Comparison of ENCODE assay signal across 13 cellular contexts in genomic region chr10:77279207-77279606, GRCh38.
DNase-seq lines count a peak whose midpoint lies in the region; FAIRE-seq and TF ChIP-seq lines count a peak whose summit lies in the region.
"Had no signal": no experiment of that assay in that cellular context is flagged by ENCODE, and none has a peak within 500 bp of the region (broad histone marks: within the 10 kb centered on the region; RNA-seq: fewer than 3 reads in every experiment).

No MANE protein-coding gene starts in this region.

- peaks cover 2% of the 10 kb centered on the region for H3K9me3 Mint-ChIP-seq in astrocyte (ENCODE audit: unreplicated experiment)

- no peak overlapping the region for H3K27ac ChIP-seq in BLaER1 treated with 17β-estradiol and CSF1 and Interleukin-3, amounts not matched to agents 10 nM and 100 nM
- no peak overlapping the region for H3K27ac ChIP-seq in astrocyte (ENCODE audit: low read depth, low read length)
- no peak overlapping the region for H3K27ac ChIP-seq in effector memory CD4-positive, alpha-beta T cell (ENCODE audit: insufficient read depth, low read length, poor library complexity, severe bottlenecking)

- peaks cover 0 to 97% (median 0%) of the 10 kb centered on the region in 11 experiments; a peak in 2 of 22 replicates for H4K20me1 ChIP-seq in BLaER1 treated with 17β-estradiol and CSF1 and Interleukin-3, amounts not matched to agents 10 nM and 100 nM
- no peaks in the 10 kb centered on the region for H4K20me1 ChIP-seq in astrocyte (ENCODE audit: insufficient read depth, low read length)

- peaks cover 2% of the 10 kb centered on the region for H3K36me3 Mint-ChIP-seq in astrocyte (ENCODE audit: low read depth, unreplicated experiment)
- H3K36me3 Mint-ChIP-seq: CD4-positive, alpha-beta memory T cell; naive B cell had no signal

- FAIRE-seq in astrocyte (lab: Jason Lieb, UNC) = no peak
- FAIRE-seq: frontal cortex, TTC549 had no signal

- DNase-seq in GM04503 (ENCODE audit: low read depth) = peak; percentile 27
- peak; percentile 67 for DNase-seq in astrocyte (ENCODE audit: low read depth)
- peak; percentile 86 for DNase-seq in myocyte (ENCODE audit: low read depth)
- no peak for DNase-seq in CD1c-positive myeloid dendritic cell (ENCODE audit: extremely low spot score)
- no peak for DNase-seq in effector memory CD4-positive, alpha-beta T cell
- DNase-seq in NCI-H146 (lab: John Stamatoyannopoulos, UW) = no peak
- DNase-seq: dermis blood vessel endothelial cell, naive B cell, NCI-H748 treated with DMSO at 0.1 percent for 48 hours had no signal

- no peaks in the 10 kb centered on the region for H3K27me3 Mint-ChIP-seq in astrocyte (ENCODE audit: low read depth, unreplicated experiment)

- no peak for TF ChIP-seq CTCF in astrocyte (IDR thresholded peaks at IDR 0.05; ENCODE audit: insufficient read depth, low read depth, low read length)

- no peak overlapping the region for H3K4me3 Mint-ChIP-seq in astrocyte (ENCODE audit: unreplicated experiment)
- H3K4me3 Mint-ChIP-seq: CD4-positive, alpha-beta memory T cell; naive B cell had no signal

- H3K4me2 ChIP-seq in BLaER1 treated with 17β-estradiol and CSF1 and Interleukin-3, amounts not matched to agents 10 nM and 100 nM = peak overlapping the region in 7 of 11 experiments; percentile 25 to 53 (median 44); a peak in 13 of 22 replicates
- no peak overlapping the region for H3K4me2 ChIP-seq in astrocyte (ENCODE audit: low read length)

- peaks cover 4 to 62% (median 39%) of the 10 kb centered on the region in 10 experiments; a peak in 17 of 20 replicates for H3K4me1 ChIP-seq in BLaER1 treated with 17β-estradiol and CSF1 and Interleukin-3, amounts not matched to agents 10 nM and 100 nM
- H3K4me1 ChIP-seq in astrocyte (ENCODE audit: insufficient read depth, low read length) = peaks cover 5% of the 10 kb centered on the region
- H3K4me1 ChIP-seq in effector memory CD4-positive, alpha-beta T cell (ENCODE audit: control insufficient read depth, insufficient read depth, low read length, poor library complexity, severe bottlenecking) = no peaks in the 10 kb centered on the region

- no peaks in the 10 kb centered on the region for H3K36me3 ChIP-seq in BLaER1 treated with 17β-estradiol and CSF1 and Interleukin-3, amounts not matched to agents 10 nM and 100 nM
- H3K36me3 ChIP-seq in astrocyte (ENCODE audit: insufficient read depth, low read length) = no peaks in the 10 kb centered on the region
- no peaks in the 10 kb centered on the region for H3K36me3 ChIP-seq in effector memory CD4-positive, alpha-beta T cell (ENCODE audit: control insufficient read depth, insufficient read depth, low read length)

- H3K9ac ChIP-seq in BLaER1 treated with 17β-estradiol and CSF1 and Interleukin-3, amounts not matched to agents 10 nM and 100 nM = no peak overlapping the region
- H3K9ac ChIP-seq in astrocyte (ENCODE audit: low read length) = no peak overlapping the region

- no peak overlapping the region for H2AFZ ChIP-seq in astrocyte (ENCODE audit: low read depth, low read length)

- peaks cover 11% of the 10 kb centered on the region for H3K4me1 Mint-ChIP-seq in astrocyte (ENCODE audit: low read depth, unreplicated experiment)

- peaks cover 11 to 19% (median 15%) of the 10 kb centered on the region in 11 experiments for H3K9me3 ChIP-seq in BLaER1 treated with 17β-estradiol and CSF1 and Interleukin-3, amounts not matched to agents 10 nM and 100 nM (replicated peaks in 1 of 11)
- no peaks in the 10 kb centered on the region for H3K9me3 ChIP-seq in astrocyte (ENCODE audit: insufficient read depth, low read depth, low read length)
- no peaks in the 10 kb centered on the region for H3K9me3 ChIP-seq in effector memory CD4-positive, alpha-beta T cell (ENCODE audit: control insufficient read depth, low read length)

- H3K4me3 ChIP-seq in BLaER1 treated with 17β-estradiol and CSF1 and Interleukin-3, amounts not matched to agents 10 nM and 100 nM = no peak overlapping the region
- H3K4me3 ChIP-seq in astrocyte (ENCODE audit: insufficient read depth, low read depth, low read length) = no peak overlapping the region
- no peak overlapping the region for H3K4me3 ChIP-seq in effector memory CD4-positive, alpha-beta T cell (ENCODE audit: insufficient read depth, low read depth, low read length, poor library complexity, severe bottlenecking)

- H3K27me3 ChIP-seq in BLaER1 treated with 17β-estradiol and CSF1 and Interleukin-3, amounts not matched to agents 10 nM and 100 nM = no peaks in the 10 kb centered on the region
- no peaks in the 10 kb centered on the region for H3K27me3 ChIP-seq in astrocyte (ENCODE audit: insufficient read depth, low read length)
- no peaks in the 10 kb centered on the region for H3K27me3 ChIP-seq in effector memory CD4-positive, alpha-beta T cell (replicated peaks; ENCODE audit: control insufficient read depth, insufficient read depth, low read length, poor library complexity, severe bottlenecking)

- no peak overlapping the region for H3K27ac Mint-ChIP-seq in astrocyte (ENCODE audit: unreplicated experiment)
- H3K27ac Mint-ChIP-seq: CD4-positive, alpha-beta memory T cell; naive B cell had no signal

- no peaks in the 10 kb centered on the region for H3K79me2 ChIP-seq in astrocyte (ENCODE audit: insufficient read depth, low read length)

Comparison
In these comparisons a context has a peak if more than half of its experiments do, and no peak if none do; other contexts are left out.
1. DNase-seq: peak in GM04503 (single experiment), astrocyte (single experiment) and myocyte (single experiment); none in CD1c-positive myeloid dendritic cell (single experiment), effector memory CD4-positive, alpha-beta T cell (0 of 3) and NCI-H146 (single experiment).